Comparison of ENCODE assay signal across 7 cellular contexts in the genomic region with DNA sequence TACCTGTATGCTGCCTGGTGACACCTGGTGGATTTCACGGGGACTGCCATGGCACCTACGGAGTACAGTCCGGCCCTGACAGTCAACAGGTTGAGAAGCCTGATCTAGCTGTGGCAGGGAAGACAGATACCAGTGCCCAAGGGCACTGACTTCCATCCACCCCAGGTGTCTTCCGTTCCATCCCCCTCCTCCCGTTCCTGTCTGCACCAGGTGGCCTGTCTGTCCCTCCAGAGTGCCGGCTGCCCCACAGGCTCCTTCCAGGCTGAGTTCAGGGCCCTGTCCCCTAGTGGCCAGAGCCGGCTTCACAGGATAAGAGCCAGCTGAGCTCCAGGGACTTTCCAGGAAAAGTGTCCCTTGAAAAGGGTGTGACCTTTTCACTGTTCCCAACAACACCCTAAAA. TPM values are rescaled to one million over a fixed set of nuclear protein-coding genes. Genes with fewer than 3 reads are reported as not detected.
DNase-seq lines count a peak whose midpoint lies in the region; ATAC-seq, FAIRE-seq and TF ChIP-seq lines count a peak whose summit lies in the region.
"Not testable (repeated sequence)": the region's sequence is repeated elsewhere in the genome, so short reads cannot be mapped to it uniquely, and the experiment has no call there.

No MANE protein-coding gene starts in this region.

- H3K4me1 Mint-ChIP-seq in Calu3 (ENCODE audit: low read depth, unreplicated experiment); activated CD8-positive, alpha-beta T cell treated with anti-CD3 and anti-CD28 coated beads for 36 hours (ENCODE audit: low read depth): not testable (repeated sequence)

- TF ChIP-seq CTCF in Calu3 (IDR thresholded peaks at IDR 0.05; ENCODE audit: unreplicated experiment), result peak; percentile 50
- not testable (repeated sequence) for TF ChIP-seq CTCF in RWPE2 (IDR thresholded peaks at IDR 0.05; ENCODE audit: poor library complexity, severe bottlenecking); lung (IDR thresholded peaks at IDR 0.05; ENCODE audit: control extremely low read depth, extremely low read depth)
- peak; percentile 29 for TF ChIP-seq CTCF in activated CD8-positive, alpha-beta T cell treated with anti-CD3 and anti-CD28 coated beads for 36 hours (IDR thresholded peaks at IDR 0.05)
- peak; percentile 6 for TF ChIP-seq CTCF in bronchial epithelial cell (IDR thresholded peaks at IDR 0.05; ENCODE audit: insufficient read depth, low read length, severe bottlenecking)
- peak in 2 of 4 donors; percentile 17 to 24 for TF ChIP-seq CTCF in pancreas (IDR thresholded peaks at IDR 0.05)

- CTCF ChIA-PET in Calu3 (lab: Charles Lee); activated CD8-positive, alpha-beta T cell treated with anti-CD3 and anti-CD28 coated beads for 36 hours (lab: Charles Lee): not testable (repeated sequence)

- not testable (repeated sequence) for H3K27ac ChIP-seq in RWPE2 (ENCODE audit: poor library complexity, severe bottlenecking); lung (ENCODE audit: low read depth in 1 of 2, low read length in 1 of 2); pancreas

- not testable (repeated sequence) for H3K27me3 ChIP-seq in RWPE2 (ENCODE audit: insufficient read depth, poor library complexity, severe bottlenecking); bronchial epithelial cell (ENCODE audit: control insufficient read depth, insufficient read depth, low read length); lung (ENCODE audit: control insufficient read depth, insufficient read depth); pancreas

- intact Hi-C loops in Calu3 (cut with micrococcal nuclease; ENCODE audit: unreplicated experiment); activated CD8-positive, alpha-beta T cell treated with anti-CD3 and anti-CD28 coated beads for 36 hours (cut with micrococcal nuclease); pancreas (cut with DNase I): not testable (repeated sequence)

- 13% methylated on average over 3 of the region's 7 CpGs; no CpG with 5 or more reads in 1 of the 2 donors for WGBS in lung, 2 donors
- 0 to 49% methylated on average over 3 of the region's 7 CpGs for WGBS in pancreas, 2 donors

- H3K36me3 ChIP-seq in RWPE2 (ENCODE audit: low read depth); bronchial epithelial cell (ENCODE audit: control insufficient read depth, insufficient read depth, low read length); lung (ENCODE audit: control insufficient read depth in 2 of 2, insufficient read depth in 2 of 2, low read length in 2 of 2); pancreas: not testable (repeated sequence)

- not testable (repeated sequence) for BruUV-seq in Calu3 (replicated peaks; lab: Mats Ljungman, UMichigan)

- H3K36me3 Mint-ChIP-seq in Calu3 (ENCODE audit: insufficient read depth, unreplicated experiment); activated CD8-positive, alpha-beta T cell treated with anti-CD3 and anti-CD28 coated beads for 36 hours (ENCODE audit: low read depth): not testable (repeated sequence)

- not testable (repeated sequence) for H3K9me3 ChIP-seq in RWPE2 (ENCODE audit: severe bottlenecking); lung (ENCODE audit: control insufficient read depth in 2 of 2, insufficient read depth in 1 of 2, low read length in 1 of 2); pancreas

- H3K4me1 ChIP-seq in RWPE2 (ENCODE audit: insufficient read depth, poor library complexity, severe bottlenecking); lung (ENCODE audit: control insufficient read depth in 2 of 2, insufficient read depth in 2 of 2, low read length in 2 of 2); pancreas: not testable (repeated sequence)

- not testable (repeated sequence) for H3K4me3 ChIP-seq in RWPE2 (ENCODE audit: severe bottlenecking); bronchial epithelial cell (ENCODE audit: low read depth, low read length); lung; pancreas

- not testable (repeated sequence) for H3K9me3 Mint-ChIP-seq in Calu3 (ENCODE audit: low read depth, unreplicated experiment); activated CD8-positive, alpha-beta T cell treated with anti-CD3 and anti-CD28 coated beads for 36 hours

- not testable (repeated sequence) for FAIRE-seq in bronchial epithelial cell (lab: Jason Lieb, UNC); pancreas (lab: Jason Lieb, UNC)

- DNase-seq in Calu3 (peak; percentile 14), RWPE2 (ENCODE audit: low spot score) (peak; percentile 7), lung (ENCODE audit: low spot score) (peak; percentile 26), pancreas (peak; percentile 5 to 46 (median 19))
- not testable (repeated sequence) for DNase-seq in activated CD8-positive, alpha-beta T cell treated with anti-CD3 and anti-CD28 coated beads for 36 hours; bronchial epithelial cell (ENCODE audit: low read depth)
- DNase-seq in activated effector memory CD4-positive, alpha-beta T cell treated with anti-CD3 and anti-CD28 coated beads, Interleukin-2, amount 50 U/mL, for 16 hours, result peak; percentile 65

- H3K4me3 Mint-ChIP-seq in Calu3 (ENCODE audit: low read depth, unreplicated experiment), result peak overlapping the region; percentile 54
- H3K4me3 Mint-ChIP-seq in activated CD8-positive, alpha-beta T cell treated with anti-CD3 and anti-CD28 coated beads for 36 hours, result peak overlapping the region; percentile 19

- H3K27ac Mint-ChIP-seq in Calu3 (ENCODE audit: unreplicated experiment); activated CD8-positive, alpha-beta T cell treated with anti-CD3 and anti-CD28 coated beads for 36 hours: not testable (repeated sequence)

- not testable (repeated sequence) for H3K27me3 Mint-ChIP-seq in Calu3 (ENCODE audit: unreplicated experiment); activated CD8-positive, alpha-beta T cell treated with anti-CD3 and anti-CD28 coated beads for 36 hours

- POLR2A ChIA-PET in activated CD8-positive, alpha-beta T cell treated with anti-CD3 and anti-CD28 coated beads for 36 hours (lab: Charles Lee), result not testable (repeated sequence)

- not testable (repeated sequence) for ATAC-seq in RWPE2 (ENCODE audit: low read depth); activated CD8-positive, alpha-beta T cell treated with anti-CD3 and anti-CD28 coated beads for 36 hours; lung (ENCODE audit: insufficient read depth, low FRiP score)
- peak in 1 of 4 donors; percentile 46 for ATAC-seq in pancreas

RNA-seq across cellular contexts. Expression of gene GOLGA6L4, which starts 10.9 kb away (rescaled TPM):
- total RNA-seq in Calu3 (2022), result 2.0 and 3.2 TPM in 2 replicates
- total RNA-seq in activated CD8-positive, alpha-beta T cell treated with anti-CD3 and anti-CD28 coated beads for 36 hours, result 1 to 10 TPM; 1.0 to 1.3 TPM
- 0.53 and 1.3 TPM in 2 replicates for total RNA-seq in bronchial epithelial cell
- 1 to 10 TPM; 3.9 to 5.2 TPM for total RNA-seq in lung
- 1 to 10 TPM in 1 of 2 donors, under 1 TPM in 1; 0.55 to 10.0 TPM for polyA plus RNA-seq in lung
- 1 to 10 TPM; 1.1 to 3.1 (median 2.3) TPM for total RNA-seq in pancreas
- 1 to 10 TPM; 4.8 to 7.7 TPM for polyA plus RNA-seq in pancreas
